In the genomic region with DNA sequence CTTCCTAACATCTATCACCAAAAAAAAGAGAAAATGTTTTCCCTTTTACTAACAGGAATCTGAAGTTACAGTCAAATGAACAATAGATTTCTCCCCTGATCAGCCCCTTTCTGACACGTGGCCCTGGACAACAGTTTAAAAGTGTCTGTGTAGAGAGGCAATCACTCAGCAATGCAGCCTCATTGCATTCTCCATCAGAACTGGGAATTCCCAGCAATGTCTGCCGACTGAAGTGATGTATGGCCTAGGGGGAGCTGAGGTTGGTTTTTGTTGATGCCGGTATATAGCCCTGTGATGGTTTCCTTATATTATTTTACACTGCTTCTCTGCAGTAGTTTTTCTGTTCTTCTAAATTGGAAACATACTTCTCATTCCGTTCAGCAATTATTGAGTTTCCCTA, we compare ENCODE assay signal across 22 cellular contexts.
DNase-seq lines count a peak whose midpoint lies in the region; TF ChIP-seq lines count a peak whose summit lies in the region.
"Had no signal": no experiment of that assay in that cellular context is flagged by ENCODE, and none has a peak within 500 bp of the region (broad histone marks: within the 10 kb centered on the region; RNA-seq: fewer than 3 reads in every experiment).

No MANE protein-coding gene starts in this region.

- no peaks in the 10 kb centered on the region for H3K36me3 Mint-ChIP-seq in neural crest cell (ENCODE audit: low read depth)
- H3K36me3 Mint-ChIP-seq: CD8-positive, alpha-beta T cell had no signal

- H3K27ac Mint-ChIP-seq in neural crest cell (ENCODE audit: unreplicated experiment): peak overlapping the region; percentile 16
- H3K27ac Mint-ChIP-seq: B cell; CD8-positive, alpha-beta T cell had no signal

- H3K4me1 Mint-ChIP-seq in neural crest cell: peaks cover 7% of the 10 kb centered on the region
- H3K4me1 Mint-ChIP-seq: B cell had no signal

- H3K9me3 Mint-ChIP-seq in neural crest cell: no peaks in the 10 kb centered on the region

- no peaks in the 10 kb centered on the region for H3K4me1 ChIP-seq in left ventricle myocardium inferior
- H3K4me1 ChIP-seq: Caco-2 had no signal

- H3K27me3 ChIP-seq in left ventricle myocardium inferior (ENCODE audit: low read depth): no peaks in the 10 kb centered on the region

- H3K36me3 ChIP-seq in left ventricle myocardium inferior: no peaks in the 10 kb centered on the region

- no peak overlapping the region for H3K4me3 Mint-ChIP-seq in neural crest cell
- H3K4me3 Mint-ChIP-seq: B cell; CD8-positive, alpha-beta T cell had no signal

- H3K9me3 ChIP-seq in left ventricle myocardium inferior (replicated peaks): no peaks in the 10 kb centered on the region
- H3K9me3 ChIP-seq: Caco-2 had no signal

- H3K27me3 Mint-ChIP-seq in neural crest cell (ENCODE audit: low read depth): no peaks in the 10 kb centered on the region
- H3K27me3 Mint-ChIP-seq: B cell had no signal

- no peak overlapping the region for H3K27ac ChIP-seq in left ventricle myocardium inferior (replicated peaks)
- H3K27ac ChIP-seq: 22Rv1, C4-2B had no signal

- TF ChIP-seq CTCF in neural crest cell (conservative IDR thresholded peaks at IDR 0.05) (no peak), left ventricle myocardium inferior (IDR thresholded peaks at IDR 0.05; ENCODE audit: borderline replicate concordance) (no peak)

- H3K4me3 ChIP-seq in left ventricle myocardium inferior: no peak overlapping the region

- intact Hi-C loops in left ventricle myocardium inferior (cut with micrococcal nuclease): no loop called here

- DNase-seq in DMS 273 (lab: John Stamatoyannopoulos, UW; ENCODE audit: unreplicated experiment) (peak; percentile 22), DMS 273 treated with DMSO at 0.1 percent for 48 hours (lab: John Stamatoyannopoulos, UW) (no peak), iPS-NIHi7 (ENCODE audit: extremely low spot score) (peak; percentile 13), neural crest cell (ENCODE audit: low read depth, low spot score) (no peak), NOMO-1 treated with dmso at 0.1 percent for 144 hours (lab: John Stamatoyannopoulos, UW; ENCODE audit: unreplicated experiment) (no peak), left ventricle myocardium inferior (no peak)
- DNase-seq in activated T-cell treated with anti-CD3 and anti-CD28 coated beads, Interleukin-2, amount 50 U/mL, for 48 hours: no peak
- DNase-seq: Caco-2; CD8-positive, alpha-beta T cell; GF-D8; NCI-H1092; NCI-H1417 treated with DMSO at 0.1 percent for 48 hours; NCI-H1694 treated with DMSO at 0.1 percent for 48 hours; NCI-H2081; NCI-H446; NCI-H524 treated with DMSO at 0.1 percent for 48 hours; NCI-H82; Right ventricle myocardium superior; RPMI8226 had no signal

Comparison
In these comparisons a context has a peak if more than half of its experiments do, and no peak if none do; other contexts are left out.
1. DNase-seq: peak in DMS 273 (single experiment) and iPS-NIHi7 (single experiment); none in DMS 273 treated with DMSO at 0.1 percent for 48 hours (single experiment), neural crest cell (single experiment), NOMO-1 treated with dmso at 0.1 percent for 144 hours (single experiment), left ventricle myocardium inferior (single experiment) and activated T-cell treated with anti-CD3 and anti-CD28 coated beads, Interleukin-2, amount 50 U/mL, for 48 hours (0 of 2).